ENCODE assay signal across 1 cellular context in the genomic region with DNA sequence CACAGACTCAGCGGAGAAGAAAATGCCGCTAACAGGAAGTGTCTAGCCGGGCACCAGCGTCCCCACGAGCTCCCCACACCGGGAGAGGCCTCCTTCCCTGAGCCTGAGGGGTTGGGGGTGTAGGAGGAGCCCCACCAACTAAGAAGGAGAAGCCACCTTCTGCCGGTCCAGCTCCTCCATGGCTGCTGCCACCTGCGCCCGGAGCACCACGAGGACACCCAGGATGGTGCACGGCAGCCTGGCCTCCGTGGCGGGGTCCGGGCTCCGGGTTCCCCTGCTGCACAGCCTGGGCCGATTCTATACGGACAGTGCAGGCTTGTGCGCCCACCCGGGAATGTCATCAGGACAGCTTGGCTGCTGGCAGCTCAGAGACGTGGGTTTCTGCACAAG.
A peak's percentile ranks its signal among the peaks of the same experiment; 100 is the strongest.
TF ChIP-seq lines count a peak whose summit lies in the region.

No MANE protein-coding gene starts in this region.

TF ChIP-seq in H1, 55 proteins besides CTCF, POLR2A, EP300 and RAD21:
- no peak for TF ChIP-seq SRF (IDR thresholded peaks at IDR 0.05; ENCODE audit: low read depth, low read length)
- peak; percentile 22 for TF ChIP-seq RNF2 (IDR thresholded peaks at IDR 0.05; ENCODE audit: borderline replicate concordance, low read depth, low read length, missing control alignments, poor library complexity, severe bottlenecking)
